Comparison of ENCODE assay signal across 26 cellular contexts in the genomic region with DNA sequence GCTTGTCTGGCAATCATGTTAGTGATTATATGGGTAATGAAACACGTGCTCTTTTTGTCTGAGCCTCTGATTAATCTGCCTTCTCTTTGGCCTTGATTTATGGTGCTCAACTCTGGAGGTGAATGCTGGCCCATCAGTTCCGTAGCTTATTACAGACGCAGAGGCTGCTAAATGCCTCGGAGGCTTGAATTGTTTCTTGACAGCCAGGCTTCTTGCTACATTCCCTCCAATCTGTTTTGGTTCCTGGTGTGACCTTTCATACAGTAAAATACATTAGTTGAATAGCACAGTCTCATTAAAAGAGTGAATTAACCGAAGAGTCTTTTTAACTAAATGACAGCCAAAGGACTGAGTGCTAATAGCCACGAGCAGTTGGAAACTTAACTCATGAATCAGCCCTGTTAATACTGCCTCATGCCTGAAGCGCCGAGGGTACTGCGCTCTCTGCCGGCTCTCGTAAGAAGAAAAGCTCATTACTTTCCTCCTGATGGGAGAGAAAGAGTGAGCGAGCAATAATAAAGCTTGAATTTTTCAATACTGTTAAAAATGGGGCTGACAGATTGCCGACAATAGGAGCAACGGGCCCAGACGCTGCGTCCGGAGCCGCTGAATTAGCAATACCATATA.
A peak's percentile ranks its signal among the peaks of the same experiment; 100 is the strongest.
DNase-seq lines count a peak whose midpoint lies in the region; ATAC-seq and TF ChIP-seq lines count a peak whose summit lies in the region.
"Had no signal": no experiment of that assay in that cellular context is flagged by ENCODE, and none has a peak within 500 bp of the region (broad histone marks: within the 10 kb centered on the region; RNA-seq: fewer than 3 reads in every experiment).

No MANE protein-coding gene starts in this region.

- no peak overlapping the region for H2AFZ ChIP-seq in SK-N-SH (ENCODE audit: low read depth)

- H3K27ac Mint-ChIP-seq in brain, result peak overlapping the region in 3 of 5 experiments; percentile 35 to 80 (median 49)
- H3K27ac Mint-ChIP-seq in neural crest cell (ENCODE audit: unreplicated experiment), result peak overlapping the region; percentile 10
- H3K27ac Mint-ChIP-seq: activated CD4-positive, alpha-beta T cell treated with anti-CD3 and anti-CD28 coated beads, Interleukin-2, amount 10 ng/mL, durations not matched to agents 24 days and 14 days; activated naive CD8-positive, alpha-beta T cell treated with anti-CD3 and anti-CD28 coated beads, Interleukin-2, amount 10 ng/mL, durations not matched to agents 7 days and 5 days; activated T-helper 2 cell treated with anti-CD3 and anti-CD28 coated beads, Interferon-gamma antibody, Interleukin-2, Interleukin-4, amounts not matched to agents 10 μg/mL and 5 μg/mL and 100 μg/mL, durations not matched to agents 14 hours and 24 hours and 36 hours; mesothelial cell of epicardium; nephron progenitor cell had no signal

- H3K27ac ChIP-seq in SK-N-SH (ENCODE audit: low read depth in 2 of 2, low read length in 1 of 2), result peak overlapping the region in 1 of 2 experiments; percentile 58; a peak in 1 of 4 replicates
- H3K27ac ChIP-seq: breast epithelium, tibial artery had no signal

- no peak overlapping the region for H3K4me3 ChIP-seq in SK-N-SH (ENCODE audit: low read depth in 2 of 2, low read length in 1 of 2)
- H3K4me3 ChIP-seq: breast epithelium, HAP-1, MG63, tibial artery had no signal

- no peaks in the 10 kb centered on the region for H4K20me1 ChIP-seq in SK-N-SH (ENCODE audit: insufficient read depth)

- 11% methylated on average over 18 of the region's 18 CpGs for WGBS in SK-N-SH (ENCODE audit: low lambda C conversion rate)

- no peak for TF ChIP-seq CTCF in SK-N-SH (IDR thresholded peaks at IDR 0.05)
- TF ChIP-seq CTCF in brain (conservative IDR thresholded peaks at IDR 0.05), result peak; percentile 28 to 38
- no peak for TF ChIP-seq CTCF in neural crest cell (conservative IDR thresholded peaks at IDR 0.05)

- no peaks in the 10 kb centered on the region for H3K36me3 ChIP-seq in SK-N-SH (replicated peaks in 1 of 2; ENCODE audit: control insufficient read depth in 1 of 2, insufficient read depth in 2 of 2, low read length in 1 of 2)
- H3K36me3 ChIP-seq: breast epithelium, HAP-1, MG63, tibial artery had no signal

- POLR2A ChIA-PET in SK-N-SH (lab: Yijun Ruan, JAX), result no interaction called here

- TF ChIP-seq RAD21 in SK-N-SH (IDR thresholded peaks at IDR 0.05; ENCODE audit: low read length), result peak; percentile 44; the same call in 1 of the 2 replicates

- CTCF ChIA-PET in SK-N-SH (lab: Yijun Ruan, JAX), result interaction anchor here (0.7 to 3.5 kb wide), 21 partner anchors 10 to 387 kb away, joined by 3 to 28 read pairs (median 4); no protein-coding TSS in a partner anchor

- ATAC-seq in SK-N-SH treated with all-trans-retinoic acid at 6 μM for 48 hours, result no peak
- ATAC-seq in HG02870 (IDR thresholded peaks at IDR 0.05; ENCODE audit: unreplicated experiment), result no peak
- ATAC-seq in activated CD4-positive, CD25-positive, alpha-beta regulatory T cell treated with anti-CD3 and anti-CD28 coated beads, Interleukin-2, amount 50 U/mL, for 24 hours, result no peak

- no peak for TF ChIP-seq EP300 in SK-N-SH (IDR thresholded peaks at IDR 0.05; ENCODE audit: borderline replicate concordance in 1 of 2, low read depth in 1 of 2, low read length in 1 of 2)

- no peaks in the 10 kb centered on the region for H3K9me2 ChIP-seq in SK-N-SH

- H3K27me3 ChIP-seq in SK-N-SH (ENCODE audit: insufficient read depth), result no peaks in the 10 kb centered on the region
- H3K27me3 ChIP-seq: breast epithelium had no signal

- H3K4me1 Mint-ChIP-seq in brain (peaks cover 49% of the 10 kb centered on the region), neural crest cell (peaks cover 20% of the 10 kb centered on the region)
- H3K4me1 Mint-ChIP-seq: activated CD4-positive, alpha-beta T cell treated with anti-CD3 and anti-CD28 coated beads, Interleukin-2, amount 10 ng/mL, durations not matched to agents 24 days and 14 days; activated naive CD8-positive, alpha-beta T cell treated with anti-CD3 and anti-CD28 coated beads, Interleukin-2, amount 10 ng/mL, durations not matched to agents 7 days and 5 days; IgD-negative memory B cell had no signal

- H3K9ac ChIP-seq in SK-N-SH, result no peak overlapping the region

- H3K79me2 ChIP-seq in SK-N-SH (ENCODE audit: insufficient read depth), result no peaks in the 10 kb centered on the region

- no peaks in the 10 kb centered on the region for H3F3A ChIP-seq in SK-N-SH (replicated peaks; ENCODE audit: insufficient read depth)

- DNase-seq in SK-N-SH (peak; percentile 48), neural crest cell (ENCODE audit: low read depth, low spot score) (no peak), activated T-cell treated with anti-CD3 and anti-CD28 coated beads for 4 hours (no peak), DMS79 (lab: John Stamatoyannopoulos, UW) (no peak)
- DNase-seq: 8988T; activated CD4-positive, alpha-beta T cell treated with anti-CD3 and anti-CD28 coated beads, Interleukin-2, amount 10 ng/mL, durations not matched to agents 24 days and 14 days; activated naive CD8-positive, alpha-beta T cell treated with anti-CD3 and anti-CD28 coated beads, Interleukin-2, amount 10 ng/mL, durations not matched to agents 7 days and 5 days; cortex of kidney; kidney; MG63; NCI-H1930; NCI-H226; nephron progenitor cell; stimulated activated CD4-positive, alpha-beta T cell treated with anti-CD3 and anti-CD28 coated beads, Interleukin-15, amount 100 ng/mL, for 24 hours; SW 1271; tibial artery had no signal

- no peak overlapping the region for H3K4me2 ChIP-seq in SK-N-SH

- H3K9me3 Mint-ChIP-seq in brain, result peaks cover 0 to 10% (median 3%) of the 10 kb centered on the region in 5 experiments
- no peaks in the 10 kb centered on the region for H3K9me3 Mint-ChIP-seq in neural crest cell
- H3K9me3 Mint-ChIP-seq: activated CD4-positive, alpha-beta T cell treated with anti-CD3 and anti-CD28 coated beads, Interleukin-2, amount 10 ng/mL, durations not matched to agents 24 days and 14 days; activated naive CD8-positive, alpha-beta T cell treated with anti-CD3 and anti-CD28 coated beads, Interleukin-2, amount 10 ng/mL, durations not matched to agents 7 days and 5 days; activated T-helper 2 cell treated with anti-CD3 and anti-CD28 coated beads, Interferon-gamma antibody, Interleukin-2, Interleukin-4, amounts not matched to agents 10 μg/mL and 5 μg/mL and 100 μg/mL, durations not matched to agents 14 hours and 24 hours and 36 hours; mesothelial cell of epicardium; nephron progenitor cell had no signal

- H3K4me3 Mint-ChIP-seq in brain (peak overlapping the region in 4 of 5 experiments; percentile 56 to 74 (median 66)), neural crest cell (no peak overlapping the region)
- H3K4me3 Mint-ChIP-seq: activated CD4-positive, alpha-beta T cell treated with anti-CD3 and anti-CD28 coated beads, Interleukin-2, amount 10 ng/mL, durations not matched to agents 24 days and 14 days; activated naive CD8-positive, alpha-beta T cell treated with anti-CD3 and anti-CD28 coated beads, Interleukin-2, amount 10 ng/mL, durations not matched to agents 7 days and 5 days; CD14-positive monocyte; IgD-negative memory B cell; mesothelial cell of epicardium; nephron progenitor cell had no signal

- no peaks in the 10 kb centered on the region for H3K36me3 Mint-ChIP-seq in brain
- no peaks in the 10 kb centered on the region for H3K36me3 Mint-ChIP-seq in neural crest cell (ENCODE audit: low read depth)
- H3K36me3 Mint-ChIP-seq: activated naive CD8-positive, alpha-beta T cell treated with anti-CD3 and anti-CD28 coated beads, Interleukin-2, amount 10 ng/mL, durations not matched to agents 7 days and 5 days; CD14-positive monocyte; mesothelial cell of epicardium had no signal

- no peaks in the 10 kb centered on the region for H3K9me3 ChIP-seq in SK-N-SH
- H3K9me3 ChIP-seq: breast epithelium, HAP-1, MG63, tibial artery had no signal

- H3K4me1 ChIP-seq in SK-N-SH (ENCODE audit: control insufficient read depth in 1 of 2, insufficient read depth in 2 of 2, low read depth in 1 of 2, low read length in 1 of 2), result peaks cover 0 to 18% of the 10 kb centered on the region in 2 experiments; a peak in 2 of 4 replicates
- H3K4me1 ChIP-seq: breast epithelium, HAP-1, tibial artery had no signal

- H3K27me3 Mint-ChIP-seq in brain (peaks cover 59% of the 10 kb centered on the region), neural crest cell (ENCODE audit: low read depth) (peaks cover 2% of the 10 kb centered on the region)

TF ChIP-seq in SK-N-SH, 30 proteins besides CTCF, POLR2A, EP300 and RAD21:
- TF ChIP-seq SIN3A (IDR thresholded peaks at IDR 0.05; ENCODE audit: borderline replicate concordance, low read depth, low read length) (no peak), MXI1 (IDR thresholded peaks at IDR 0.05; ENCODE audit: low read depth, low read length) (0 out of 2 replicates have a peak, but pooled peaks have one; percentile 43)

TF ChIP-seq in SK-N-SH treated with all-trans-retinoic acid at 6 μM for 48 hours, 23 proteins besides CTCF, POLR2A, EP300 and RAD21 (continues in another document):
- TF ChIP-seq, protein P1, sequence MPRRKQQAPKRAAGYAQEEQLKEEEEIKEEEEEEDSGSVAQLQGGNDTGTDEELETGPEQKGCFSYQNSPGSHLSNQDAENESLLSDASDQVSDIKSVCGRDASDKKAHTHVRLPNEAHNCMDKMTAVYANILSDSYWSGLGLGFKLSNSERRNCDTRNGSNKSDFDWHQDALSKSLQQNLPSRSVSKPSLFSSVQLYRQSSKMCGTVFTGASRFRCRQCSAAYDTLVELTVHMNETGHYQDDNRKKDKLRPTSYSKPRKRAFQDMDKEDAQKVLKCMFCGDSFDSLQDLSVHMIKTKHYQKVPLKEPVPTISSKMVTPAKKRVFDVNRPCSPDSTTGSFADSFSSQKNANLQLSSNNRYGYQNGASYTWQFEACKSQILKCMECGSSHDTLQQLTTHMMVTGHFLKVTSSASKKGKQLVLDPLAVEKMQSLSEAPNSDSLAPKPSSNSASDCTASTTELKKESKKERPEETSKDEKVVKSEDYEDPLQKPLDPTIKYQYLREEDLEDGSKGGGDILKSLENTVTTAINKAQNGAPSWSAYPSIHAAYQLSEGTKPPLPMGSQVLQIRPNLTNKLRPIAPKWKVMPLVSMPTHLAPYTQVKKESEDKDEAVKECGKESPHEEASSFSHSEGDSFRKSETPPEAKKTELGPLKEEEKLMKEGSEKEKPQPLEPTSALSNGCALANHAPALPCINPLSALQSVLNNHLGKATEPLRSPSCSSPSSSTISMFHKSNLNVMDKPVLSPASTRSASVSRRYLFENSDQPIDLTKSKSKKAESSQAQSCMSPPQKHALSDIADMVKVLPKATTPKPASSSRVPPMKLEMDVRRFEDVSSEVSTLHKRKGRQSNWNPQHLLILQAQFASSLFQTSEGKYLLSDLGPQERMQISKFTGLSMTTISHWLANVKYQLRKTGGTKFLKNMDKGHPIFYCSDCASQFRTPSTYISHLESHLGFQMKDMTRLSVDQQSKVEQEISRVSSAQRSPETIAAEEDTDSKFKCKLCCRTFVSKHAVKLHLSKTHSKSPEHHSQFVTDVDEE (CRISPR knock-in tag; IDR thresholded peaks at IDR 0.05), result no peak
- TF ChIP-seq ZFP3 (CRISPR knock-in tag; IDR thresholded peaks at IDR 0.05), result no peak
- no peak for TF ChIP-seq SNAI2 (CRISPR knock-in tag; IDR thresholded peaks at IDR 0.05)
- no peak for TF ChIP-seq ZNF70 (CRISPR knock-in tag; IDR thresholded peaks at IDR 0.05)
- no peak for TF ChIP-seq ESRRG (CRISPR knock-in tag; IDR thresholded peaks at IDR 0.05)

Comparison
In these comparisons a context has a peak if more than half of its experiments do, and no peak if none do; other contexts are left out.
1. CTCF ChIP-seq: peak in brain (2 of 2); none in SK-N-SH (single experiment) and neural crest cell (single experiment).